Comparison of ENCODE assay signal across 22 cellular contexts in the genomic region with DNA sequence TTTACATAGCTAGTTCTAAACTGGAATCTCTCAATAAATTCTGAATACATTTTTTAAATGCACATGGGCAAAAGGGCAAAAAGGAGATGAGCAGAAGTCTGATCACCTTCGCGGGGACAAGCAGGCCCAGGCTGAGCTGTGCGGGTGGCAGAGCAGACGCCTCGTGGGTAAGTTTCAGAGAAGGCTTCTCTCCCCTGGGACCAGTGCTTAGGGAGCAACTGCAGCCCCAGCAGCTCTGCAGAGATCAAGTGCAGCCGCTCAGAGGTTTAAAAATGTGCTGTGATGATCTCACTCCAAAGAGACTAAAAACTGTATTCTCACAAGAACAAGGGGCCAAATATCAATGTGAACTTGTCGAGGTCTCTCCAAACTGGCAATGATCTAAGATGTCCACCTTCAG.
"Had no signal": no experiment of that assay in that cellular context is flagged by ENCODE, and none has a peak within 500 bp of the region (broad histone marks: within the 10 kb centered on the region; RNA-seq: fewer than 3 reads in every experiment).

No MANE protein-coding gene starts in this region.

- H3K27me3 ChIP-seq: ascending aorta, brain microvascular endothelial cell, testis, vagina had no signal

- H3K4me1 ChIP-seq: ascending aorta, heart right ventricle, testis, vagina had no signal

- H3K9me3 ChIP-seq: testis, vagina had no signal

- H3K27ac ChIP-seq: ascending aorta, brain microvascular endothelial cell, heart right ventricle, testis, vagina, WERI-Rb-1 had no signal

- H3K4me3 ChIP-seq: ascending aorta, heart right ventricle, testis, vagina had no signal

- FAIRE-seq: endometrium had no signal

- H3K36me3 ChIP-seq: ascending aorta, brain microvascular endothelial cell, heart right ventricle, vagina, WERI-Rb-1 had no signal

- ATAC-seq: activated naive CD4-positive, alpha-beta T cell treated with anti-CD3 and anti-CD28 coated beads, Interleukin-2, amount 50 U/mL, for 72 hours; activated T-helper 17 cell treated with anti-CD3 and anti-CD28 coated beads, Interleukin-2, amount 50 U/mL, for 72 hours; heart right ventricle; left cardiac atrium; natural killer cell treated with Interleukin-12 subunit alpha and Interleukin-12 subunit beta and Interleukin-15 and Interleukin-18, amount 100 ng/mL, for 72 hours; stimulated activated naive B cell treated with anti-CD40 and anti-IgM and Interleukin-4, amounts not matched to agents 10 μg/mL and 1 μg/mL and 100 μg/mL, for 72 hours had no signal

- DNase-seq: activated CD4-positive, CD25-positive, alpha-beta regulatory T cell treated with anti-CD3 and anti-CD28 coated beads, Interleukin-2, amount 50 U/mL, for 72 hours; activated T-cell treated with anti-CD3 and anti-CD28 coated beads, Interleukin-2, amount 50 U/mL, for 24 hours; brain microvascular endothelial cell; caudate nucleus; effector CD4-positive, alpha-beta T cell; heart right ventricle; islet precursor cell; left cardiac atrium; midbrain; retina; stimulated activated CD4-positive, alpha-beta T cell treated with anti-CD3 and anti-CD28 coated beads, Interleukin-2, amount 100 ng/mL, for 48 hours; stimulated activated CD8-positive, alpha-beta memory T cell treated with anti-CD3 and anti-CD28 coated beads, Interleukin-4, amount 100 ng/mL, for 48 hours; stimulated activated naive B cell treated with anti-CD40 and anti-IgM and Interleukin-4, amounts not matched to agents 10 μg/mL and 1 μg/mL and 100 μg/mL, for 72 hours; testis; trophoblast cell; WERI-Rb-1 had no signal
